ENCODE assay signal across 1 cellular context in the genomic region with DNA sequence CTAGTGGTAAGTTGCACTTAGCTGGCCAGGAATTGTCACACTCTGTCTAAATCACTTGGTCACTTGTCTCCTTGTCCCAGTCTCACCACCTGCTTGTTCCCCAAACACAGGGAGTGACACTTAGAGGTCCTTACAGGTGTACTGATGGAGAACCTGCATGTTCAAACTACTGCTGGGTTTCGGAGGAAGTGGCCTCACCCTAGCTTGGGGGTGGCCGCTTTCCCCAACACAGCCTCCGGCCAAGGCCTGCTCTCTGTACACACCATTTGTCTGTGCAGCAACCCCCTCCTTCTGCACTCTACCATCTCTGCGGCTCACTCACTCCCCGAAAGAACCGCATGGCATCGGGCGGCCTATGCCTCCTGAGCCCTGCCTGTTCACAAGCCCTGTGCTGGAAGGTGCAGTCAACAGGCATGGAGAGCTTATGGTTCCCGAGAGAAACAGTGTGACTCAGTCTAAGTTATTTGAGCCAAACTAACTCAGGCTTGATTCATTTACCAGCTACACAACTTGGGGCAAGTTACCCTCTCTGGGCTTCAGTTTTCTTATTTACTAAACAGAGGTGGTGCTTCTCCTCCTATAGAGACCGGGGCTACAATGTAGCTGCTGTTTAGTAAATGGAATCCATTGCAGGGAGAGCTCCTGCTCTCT.
TF ChIP-seq lines count a peak whose summit lies in the region.

No MANE protein-coding gene starts in this region.

TF ChIP-seq in GM23338, 12 proteins besides CTCF, POLR2A, EP300 and RAD21 (continued from another document):
- TF ChIP-seq, protein P1, sequence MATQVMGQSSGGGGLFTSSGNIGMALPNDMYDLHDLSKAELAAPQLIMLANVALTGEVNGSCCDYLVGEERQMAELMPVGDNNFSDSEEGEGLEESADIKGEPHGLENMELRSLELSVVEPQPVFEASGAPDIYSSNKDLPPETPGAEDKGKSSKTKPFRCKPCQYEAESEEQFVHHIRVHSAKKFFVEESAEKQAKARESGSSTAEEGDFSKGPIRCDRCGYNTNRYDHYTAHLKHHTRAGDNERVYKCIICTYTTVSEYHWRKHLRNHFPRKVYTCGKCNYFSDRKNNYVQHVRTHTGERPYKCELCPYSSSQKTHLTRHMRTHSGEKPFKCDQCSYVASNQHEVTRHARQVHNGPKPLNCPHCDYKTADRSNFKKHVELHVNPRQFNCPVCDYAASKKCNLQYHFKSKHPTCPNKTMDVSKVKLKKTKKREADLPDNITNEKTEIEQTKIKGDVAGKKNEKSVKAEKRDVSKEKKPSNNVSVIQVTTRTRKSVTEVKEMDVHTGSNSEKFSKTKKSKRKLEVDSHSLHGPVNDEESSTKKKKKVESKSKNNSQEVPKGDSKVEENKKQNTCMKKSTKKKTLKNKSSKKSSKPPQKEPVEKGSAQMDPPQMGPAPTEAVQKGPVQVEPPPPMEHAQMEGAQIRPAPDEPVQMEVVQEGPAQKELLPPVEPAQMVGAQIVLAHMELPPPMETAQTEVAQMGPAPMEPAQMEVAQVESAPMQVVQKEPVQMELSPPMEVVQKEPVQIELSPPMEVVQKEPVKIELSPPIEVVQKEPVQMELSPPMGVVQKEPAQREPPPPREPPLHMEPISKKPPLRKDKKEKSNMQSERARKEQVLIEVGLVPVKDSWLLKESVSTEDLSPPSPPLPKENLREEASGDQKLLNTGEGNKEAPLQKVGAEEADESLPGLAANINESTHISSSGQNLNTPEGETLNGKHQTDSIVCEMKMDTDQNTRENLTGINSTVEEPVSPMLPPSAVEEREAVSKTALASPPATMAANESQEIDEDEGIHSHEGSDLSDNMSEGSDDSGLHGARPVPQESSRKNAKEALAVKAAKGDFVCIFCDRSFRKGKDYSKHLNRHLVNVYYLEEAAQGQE (IDR thresholded peaks at IDR 0.05; ENCODE audit: unreplicated experiment) = no peak
- TF ChIP-seq, protein P2, sequence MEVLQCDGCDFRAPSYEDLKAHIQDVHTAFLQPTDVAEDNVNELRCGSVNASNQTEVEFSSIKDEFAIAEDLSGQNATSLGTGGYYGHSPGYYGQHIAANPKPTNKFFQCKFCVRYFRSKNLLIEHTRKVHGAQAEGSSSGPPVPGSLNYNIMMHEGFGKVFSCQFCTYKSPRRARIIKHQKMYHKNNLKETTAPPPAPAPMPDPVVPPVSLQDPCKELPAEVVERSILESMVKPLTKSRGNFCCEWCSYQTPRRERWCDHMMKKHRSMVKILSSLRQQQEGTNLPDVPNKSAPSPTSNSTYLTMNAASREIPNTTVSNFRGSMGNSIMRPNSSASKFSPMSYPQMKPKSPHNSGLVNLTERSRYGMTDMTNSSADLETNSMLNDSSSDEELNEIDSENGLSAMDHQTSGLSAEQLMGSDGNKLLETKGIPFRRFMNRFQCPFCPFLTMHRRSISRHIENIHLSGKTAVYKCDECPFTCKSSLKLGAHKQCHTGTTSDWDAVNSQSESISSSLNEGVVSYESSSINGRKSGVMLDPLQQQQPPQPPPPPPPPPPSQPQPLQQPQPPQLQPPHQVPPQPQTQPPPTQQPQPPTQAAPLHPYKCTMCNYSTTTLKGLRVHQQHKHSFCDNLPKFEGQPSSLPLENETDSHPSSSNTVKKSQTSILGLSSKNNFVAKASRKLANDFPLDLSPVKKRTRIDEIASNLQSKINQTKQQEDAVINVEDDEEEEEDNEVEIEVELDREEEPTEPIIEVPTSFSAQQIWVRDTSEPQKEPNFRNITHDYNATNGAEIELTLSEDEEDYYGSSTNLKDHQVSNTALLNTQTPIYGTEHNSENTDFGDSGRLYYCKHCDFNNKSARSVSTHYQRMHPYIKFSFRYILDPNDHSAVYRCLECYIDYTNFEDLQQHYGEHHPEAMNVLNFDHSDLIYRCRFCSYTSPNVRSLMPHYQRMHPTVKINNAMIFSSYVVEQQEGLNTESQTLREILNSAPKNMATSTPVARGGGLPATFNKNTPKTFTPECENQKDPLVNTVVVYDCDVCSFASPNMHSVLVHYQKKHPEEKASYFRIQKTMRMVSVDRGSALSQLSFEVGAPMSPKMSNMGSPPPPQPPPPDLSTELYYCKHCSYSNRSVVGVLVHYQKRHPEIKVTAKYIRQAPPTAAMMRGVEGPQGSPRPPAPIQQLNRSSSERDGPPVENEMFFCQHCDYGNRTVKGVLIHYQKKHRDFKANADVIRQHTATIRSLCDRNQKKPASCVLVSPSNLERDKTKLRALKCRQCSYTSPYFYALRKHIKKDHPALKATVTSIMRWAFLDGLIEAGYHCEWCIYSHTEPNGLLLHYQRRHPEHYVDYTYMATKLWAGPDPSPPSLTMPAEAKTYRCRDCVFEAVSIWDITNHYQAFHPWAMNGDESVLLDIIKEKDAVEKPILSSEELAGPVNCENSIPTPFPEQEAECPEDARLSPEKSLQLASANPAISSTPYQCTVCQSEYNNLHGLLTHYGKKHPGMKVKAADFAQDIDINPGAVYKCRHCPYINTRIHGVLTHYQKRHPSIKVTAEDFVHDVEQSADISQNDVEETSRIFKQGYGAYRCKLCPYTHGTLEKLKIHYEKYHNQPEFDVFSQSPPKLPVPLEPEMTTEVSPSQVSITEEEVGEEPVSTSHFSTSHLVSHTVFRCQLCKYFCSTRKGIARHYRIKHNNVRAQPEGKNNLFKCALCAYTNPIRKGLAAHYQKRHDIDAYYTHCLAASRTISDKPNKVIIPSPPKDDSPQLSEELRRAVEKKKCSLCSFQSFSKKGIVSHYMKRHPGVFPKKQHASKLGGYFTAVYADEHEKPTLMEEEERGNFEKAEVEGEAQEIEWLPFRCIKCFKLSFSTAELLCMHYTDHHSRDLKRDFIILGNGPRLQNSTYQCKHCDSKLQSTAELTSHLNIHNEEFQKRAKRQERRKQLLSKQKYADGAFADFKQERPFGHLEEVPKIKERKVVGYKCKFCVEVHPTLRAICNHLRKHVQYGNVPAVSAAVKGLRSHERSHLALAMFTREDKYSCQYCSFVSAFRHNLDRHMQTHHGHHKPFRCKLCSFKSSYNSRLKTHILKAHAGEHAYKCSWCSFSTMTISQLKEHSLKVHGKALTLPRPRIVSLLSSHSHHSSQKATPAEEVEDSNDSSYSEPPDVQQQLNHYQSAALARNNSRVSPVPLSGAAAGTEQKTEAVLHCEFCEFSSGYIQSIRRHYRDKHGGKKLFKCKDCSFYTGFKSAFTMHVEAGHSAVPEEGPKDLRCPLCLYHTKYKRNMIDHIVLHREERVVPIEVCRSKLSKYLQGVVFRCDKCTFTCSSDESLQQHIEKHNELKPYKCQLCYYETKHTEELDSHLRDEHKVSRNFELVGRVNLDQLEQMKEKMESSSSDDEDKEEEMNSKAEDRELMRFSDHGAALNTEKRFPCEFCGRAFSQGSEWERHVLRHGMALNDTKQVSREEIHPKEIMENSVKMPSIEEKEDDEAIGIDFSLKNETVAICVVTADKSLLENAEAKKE (CRISPR knock-in tag; IDR thresholded peaks at IDR 0.05) = no peak
TF ChIP-seq in GM23338: peak in this region for 0.
